In genomic region chr15:28834957-28835585, GRCh38 we compare ENCODE assay signal across 2 cellular contexts. TPM values are rescaled to one million over a fixed set of nuclear protein-coding genes. Genes with fewer than 3 reads are reported as not detected.
"Had no signal": no experiment of that assay in that cellular context is flagged by ENCODE, and none has a peak within 500 bp of the region (broad histone marks: within the 10 kb centered on the region; RNA-seq: fewer than 3 reads in every experiment).

No MANE protein-coding gene starts in this region.

RNA-seq across cellular contexts. Expression of gene GOLGA6L7, which starts 13.4 kb away (rescaled TPM):
- total RNA-seq: G401, GM12878 had no signal
- polyA plus RNA-seq: GM12878 had no signal
